8 cellular contexts compared by ENCODE assay signal in the genomic region with DNA sequence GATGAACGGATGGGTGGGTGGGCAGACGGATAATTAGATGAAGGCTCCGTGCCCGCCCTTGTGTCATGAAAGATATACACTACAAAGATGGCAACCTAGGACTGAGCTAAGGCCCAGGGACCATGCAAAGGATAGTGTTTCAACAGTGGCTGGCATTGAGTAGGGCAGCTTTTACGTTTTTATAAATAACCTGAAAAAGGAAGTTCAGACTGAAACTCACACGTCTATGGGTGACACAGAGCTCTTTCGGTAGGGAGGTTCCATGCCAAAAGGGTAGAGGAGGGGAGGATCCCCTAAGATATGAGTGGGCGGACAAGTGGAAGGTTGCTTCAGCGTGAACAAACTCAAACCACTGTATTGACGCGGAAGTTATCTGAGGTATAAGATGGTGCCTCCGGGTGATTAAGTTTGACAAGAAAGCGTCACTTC.
DNase-seq lines count a peak whose midpoint lies in the region; ATAC-seq and TF ChIP-seq lines count a peak whose summit lies in the region.

No MANE protein-coding gene starts in this region.

- peak overlapping the region; percentile 53 for H3K27ac ChIP-seq in effector memory CD4-positive, alpha-beta T cell (ENCODE audit: insufficient read depth, low read length, poor library complexity, severe bottlenecking)
- H3K27ac ChIP-seq in smooth muscle cell (ENCODE audit: low read depth) = no peak overlapping the region

- peaks cover 8% of the 10 kb centered on the region for H3K79me2 ChIP-seq in smooth muscle cell (ENCODE audit: low read depth)

- H3K9ac ChIP-seq in smooth muscle cell (ENCODE audit: low read depth) = no peak overlapping the region

- CTCF ChIA-PET in T-cell (lab: Charles Lee) = interaction anchor here (0.5 to 6.0 kb wide), 9 partner anchors 8 to 364 kb away, joined by 3 to 40 read pairs (median 4); partner anchors contain the start of gene UBASH3B (in 1 of the 2)

- H3K4me3 Mint-ChIP-seq in T-cell = peak overlapping the region in 2 of 3 donors; percentile 18 to 32

- ATAC-seq in GM18868 (IDR thresholded peaks at IDR 0.05; ENCODE audit: unreplicated experiment) (peak; percentile 81), HG02938 (IDR thresholded peaks at IDR 0.05; ENCODE audit: unreplicated experiment) (peak; percentile 85), T-cell (replicated peaks in 1 of 4) (peak; percentile 57 to 80 (median 66))

- H2AFZ ChIP-seq in smooth muscle cell (ENCODE audit: low read depth) = no peak overlapping the region

- H3K27ac Mint-ChIP-seq in T-cell = no peak overlapping the region

- H3K9me3 ChIP-seq in effector memory CD4-positive, alpha-beta T cell (ENCODE audit: control insufficient read depth, low read length) = no peaks in the 10 kb centered on the region
- H3K9me3 ChIP-seq in smooth muscle cell (replicated peaks; ENCODE audit: low read depth) = no peaks in the 10 kb centered on the region

- peaks cover 8% of the 10 kb centered on the region for H4K20me1 ChIP-seq in smooth muscle cell (ENCODE audit: low read depth)

- no peaks in the 10 kb centered on the region for H3K27me3 ChIP-seq in effector memory CD4-positive, alpha-beta T cell (replicated peaks; ENCODE audit: control insufficient read depth, insufficient read depth, low read length, poor library complexity, severe bottlenecking)
- H3K27me3 ChIP-seq in smooth muscle cell (ENCODE audit: low read depth) = no peaks in the 10 kb centered on the region

- no peak for TF ChIP-seq CTCF in smooth muscle cell (IDR thresholded peaks at IDR 0.05; ENCODE audit: borderline replicate concordance, insufficient read depth, poor library complexity, severe bottlenecking)

- POLR2A ChIA-PET in T-cell (lab: Charles Lee) = interaction anchor here (0.6 to 1.5 kb wide), 8 partner anchors 8 to 316 kb away, joined by 3 to 7 read pairs (median 4); partner anchors contain the start of genes CRTAM (in 1 of the 2) and HSPA8 (in 1 of the 2)

- 95% methylated on average over 13 of the region's 13 CpGs for WGBS in smooth muscle cell (ENCODE audit: low lambda C conversion rate)

- peaks cover 56% of the 10 kb centered on the region for H3K4me1 ChIP-seq in effector memory CD4-positive, alpha-beta T cell (ENCODE audit: control insufficient read depth, insufficient read depth, low read length, poor library complexity, severe bottlenecking)
- H3K4me1 ChIP-seq in smooth muscle cell (ENCODE audit: low read depth) = peaks cover 36% of the 10 kb centered on the region

- peaks cover 3% of the 10 kb centered on the region for H3K36me3 Mint-ChIP-seq in T-cell

- peaks cover 24% of the 10 kb centered on the region for H3F3A ChIP-seq in smooth muscle cell (ENCODE audit: low read depth)

- peaks cover 0 to 8% (median 0%) of the 10 kb centered on the region in 3 donors for H3K9me3 Mint-ChIP-seq in T-cell

- H3K4me2 ChIP-seq in smooth muscle cell = no peak overlapping the region

- no peak overlapping the region for H3K4me3 ChIP-seq in effector memory CD4-positive, alpha-beta T cell (ENCODE audit: insufficient read depth, low read depth, low read length, poor library complexity, severe bottlenecking)
- no peak overlapping the region for H3K4me3 ChIP-seq in smooth muscle cell

- peak in 29 of 34 experiments; percentile 20 to 78 (median 55) for DNase-seq in T-cell
- peak in 2 of 3 donors; percentile 10 to 35 for DNase-seq in effector memory CD4-positive, alpha-beta T cell
- DNase-seq in midbrain (lab: John Stamatoyannopoulos, UW) = no peak
- DNase-seq in OCI-M1 (lab: John Stamatoyannopoulos, UW) = no peak
- DNase-seq in smooth muscle cell (lab: John Stamatoyannopoulos, UW; ENCODE audit: unreplicated experiment) = no peak
- no peak for DNase-seq in COR-L47 (lab: John Stamatoyannopoulos, UW)

- H3K36me3 ChIP-seq in effector memory CD4-positive, alpha-beta T cell (ENCODE audit: control insufficient read depth, insufficient read depth, low read length) = no peaks in the 10 kb centered on the region
- no peaks in the 10 kb centered on the region for H3K36me3 ChIP-seq in smooth muscle cell (ENCODE audit: low read depth)

- no peaks in the 10 kb centered on the region for H3K27me3 Mint-ChIP-seq in T-cell

- peaks cover 10 to 27% (median 27%) of the 10 kb centered on the region in 3 donors for H3K4me1 Mint-ChIP-seq in T-cell

Comparison
In these comparisons a context has a peak if more than half of its experiments do, and no peak if none do; other contexts are left out.
1. DNase-seq: peak in T-cell (29 of 34) and effector memory CD4-positive, alpha-beta T cell (2 of 3); none in midbrain (single experiment), OCI-M1 (single experiment), smooth muscle cell (single experiment) and COR-L47 (single experiment).
2. Peak in every context shown above with its lines, with median percentiles within 50 percentile points of each other: ATAC-seq.